1 cellular context compared by ENCODE assay signal in the genomic region with DNA sequence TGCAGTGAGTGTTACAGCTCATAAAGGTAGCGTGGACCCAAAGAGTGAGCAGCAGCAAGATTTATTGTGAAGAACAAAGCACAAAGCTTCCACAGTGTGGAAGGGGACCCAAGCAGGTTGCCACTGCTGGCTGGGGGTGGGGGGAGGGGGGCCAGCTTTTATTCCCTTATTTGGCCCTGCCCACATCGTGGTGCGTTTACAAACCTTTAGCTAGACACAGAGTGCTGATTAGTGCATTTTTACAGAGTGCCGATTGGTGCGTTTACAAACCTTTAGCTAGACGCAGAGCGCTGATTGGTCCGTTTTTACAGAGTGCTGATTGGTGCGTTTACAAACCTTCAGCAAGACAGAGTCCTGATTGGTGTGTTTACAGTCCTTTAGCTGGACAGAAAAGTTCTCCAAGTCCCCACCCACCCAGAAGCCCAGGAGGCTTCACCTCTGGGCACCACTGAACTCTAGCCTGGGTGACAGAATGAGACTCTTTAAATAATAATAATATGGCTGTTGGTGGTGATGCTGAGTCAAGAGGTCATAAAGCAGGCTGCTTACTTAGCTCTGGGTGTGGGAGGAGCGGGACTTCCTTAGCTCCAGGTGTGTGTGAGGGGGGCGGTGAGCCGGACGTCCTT.
TF ChIP-seq lines count a peak whose summit lies in the region.
"Not testable (repeated sequence)": the region's sequence is repeated elsewhere in the genome, so short reads cannot be mapped to it uniquely, and the experiment has no call there.

No MANE protein-coding gene starts in this region.

TF ChIP-seq in K562, 482 proteins besides CTCF, POLR2A, EP300 and RAD21 (continued from another document):
- TF ChIP-seq NFYB (IDR thresholded peaks at IDR 0.05; ENCODE audit: extremely low read depth, insufficient read length) (peak; percentile 88), NR4A1 (tag; IDR thresholded peaks at IDR 0.05) (peak; percentile 63; the same call in 1 of the 2 replicates), RBM25 (IDR thresholded peaks at IDR 0.05; ENCODE audit: low read depth, low read length, severe bottlenecking) (peak; percentile 77), CBFA2T3 (IDR thresholded peaks at IDR 0.05) (peak; percentile 88), ERF (CRISPR knock-in tag; IDR thresholded peaks at IDR 0.05) (peak; percentile 59; the same call in 1 of the 2 replicates), FOXK2 (conservative IDR thresholded peaks at IDR 0.05 in 1 of 2, IDR thresholded peaks at IDR 0.05 in 1 of 2; ENCODE audit: low read depth in 2 of 2) (peak; percentile 53 to 76; a peak in 3 of 4 replicates), ETV6 (CRISPR knock-in tag; IDR thresholded peaks at IDR 0.05; ENCODE audit: borderline replicate concordance) (peak; percentile 63; the same call in 1 of the 2 replicates), ARNT (IDR thresholded peaks at IDR 0.05) (peak in 1 of 2 experiments; percentile 56; a peak in 2 of 4 replicates), C11orf30 (IDR thresholded peaks at IDR 0.05; ENCODE audit: low read depth) (peak; percentile 92), ZNF232 (CRISPR knock-in tag; IDR thresholded peaks at IDR 0.05) (0 out of 2 replicates have a peak, but pooled peaks have one; percentile 12), ATF4 (CRISPR knock-in tag; IDR thresholded peaks at IDR 0.05) (peak; percentile 42; the same call in 1 of the 2 replicates), TBL1XR1 (IDR thresholded peaks at IDR 0.05; ENCODE audit: low read length in 2 of 2) (peak in 1 of 2 experiments; percentile 38; a peak in 1 of 4 replicates), NR2C2 (tag; IDR thresholded peaks at IDR 0.05) (peak; percentile 58; the same call in 1 of the 2 replicates), CBFA2T2 (conservative IDR thresholded peaks at IDR 0.05) (peak; percentile 82), CTBP1 (IDR thresholded peaks at IDR 0.05; ENCODE audit: borderline replicate concordance) (0 out of 2 replicates have a peak, but pooled peaks have one; percentile 12), MIER1 (IDR thresholded peaks at IDR 0.05; ENCODE audit: low read depth) (peak; percentile 23; the same call in 1 of the 2 replicates), SRF (CRISPR knock-in tag; IDR thresholded peaks at IDR 0.05) (peak in 1 of 2 experiments; percentile 89; a peak in 2 of 4 replicates), CREB1 (IDR thresholded peaks at IDR 0.05) (peak; percentile 31; the same call in 1 of the 2 replicates), ZNF316 (IDR thresholded peaks at IDR 0.05) (peak; percentile 97), MAFG (tag; conservative IDR thresholded peaks at IDR 0.05) (peak; percentile 79), YY1 (IDR thresholded peaks at IDR 0.05; ENCODE audit: borderline replicate concordance in 1 of 3, control insufficient read depth in 1 of 3, extremely low read depth in 1 of 3, insufficient read depth in 3 of 3, insufficient read length in 1 of 3, insufficient replicate concordance in 2 of 3, low read depth in 1 of 3, low read length in 2 of 3) (peak in 1 of 3 experiments; percentile 53), NFIC (IDR thresholded peaks at IDR 0.05) (peak; percentile 42), EGR1 (conservative IDR thresholded peaks at IDR 0.05) (peak; percentile 81), CBX3 (IDR thresholded peaks at IDR 0.05; ENCODE audit: borderline replicate concordance in 1 of 2, low read length in 2 of 2) (peak in 1 of 2 experiments; percentile 59; a peak in 1 of 3 replicates)
- not testable (repeated sequence) for TF ChIP-seq NR4A1 (CRISPR knock-in tag; IDR thresholded peaks at IDR 0.05); ETV6 (IDR thresholded peaks at IDR 0.05; ENCODE audit: borderline replicate concordance in 1 of 2, low read depth in 2 of 2, low read length in 1 of 2); NR2C2 (CRISPR knock-in tag; IDR thresholded peaks at IDR 0.05); CREB1 (CRISPR knock-in tag; IDR thresholded peaks at IDR 0.05)
- TF ChIP-seq, protein P1, sequence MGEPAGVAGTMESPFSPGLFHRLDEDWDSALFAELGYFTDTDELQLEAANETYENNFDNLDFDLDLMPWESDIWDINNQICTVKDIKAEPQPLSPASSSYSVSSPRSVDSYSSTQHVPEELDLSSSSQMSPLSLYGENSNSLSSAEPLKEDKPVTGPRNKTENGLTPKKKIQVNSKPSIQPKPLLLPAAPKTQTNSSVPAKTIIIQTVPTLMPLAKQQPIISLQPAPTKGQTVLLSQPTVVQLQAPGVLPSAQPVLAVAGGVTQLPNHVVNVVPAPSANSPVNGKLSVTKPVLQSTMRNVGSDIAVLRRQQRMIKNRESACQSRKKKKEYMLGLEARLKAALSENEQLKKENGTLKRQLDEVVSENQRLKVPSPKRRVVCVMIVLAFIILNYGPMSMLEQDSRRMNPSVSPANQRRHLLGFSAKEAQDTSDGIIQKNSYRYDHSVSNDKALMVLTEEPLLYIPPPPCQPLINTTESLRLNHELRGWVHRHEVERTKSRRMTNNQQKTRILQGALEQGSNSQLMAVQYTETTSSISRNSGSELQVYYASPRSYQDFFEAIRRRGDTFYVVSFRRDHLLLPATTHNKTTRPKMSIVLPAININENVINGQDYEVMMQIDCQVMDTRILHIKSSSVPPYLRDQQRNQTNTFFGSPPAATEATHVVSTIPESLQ (CRISPR knock-in tag; IDR thresholded peaks at IDR 0.05) = 0 out of 2 replicates have a peak, but pooled peaks have one; percentile 12
- TF ChIP-seq, protein P2, sequence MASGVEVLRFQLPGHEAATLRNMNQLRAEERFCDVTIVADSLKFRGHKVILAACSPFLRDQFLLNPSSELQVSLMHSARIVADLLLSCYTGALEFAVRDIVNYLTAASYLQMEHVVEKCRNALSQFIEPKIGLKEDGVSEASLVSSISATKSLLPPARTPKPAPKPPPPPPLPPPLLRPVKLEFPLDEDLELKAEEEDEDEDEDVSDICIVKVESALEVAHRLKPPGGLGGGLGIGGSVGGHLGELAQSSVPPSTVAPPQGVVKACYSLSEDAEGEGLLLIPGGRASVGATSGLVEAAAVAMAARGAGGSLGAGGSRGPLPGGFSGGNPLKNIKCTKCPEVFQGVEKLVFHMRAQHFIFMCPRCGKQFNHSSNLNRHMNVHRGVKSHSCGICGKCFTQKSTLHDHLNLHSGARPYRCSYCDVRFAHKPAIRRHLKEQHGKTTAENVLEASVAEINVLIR (CRISPR knock-in tag; IDR thresholded peaks at IDR 0.05) = 0 out of 2 replicates have a peak, but pooled peaks have one; percentile 22
- TF ChIP-seq, protein P3, sequence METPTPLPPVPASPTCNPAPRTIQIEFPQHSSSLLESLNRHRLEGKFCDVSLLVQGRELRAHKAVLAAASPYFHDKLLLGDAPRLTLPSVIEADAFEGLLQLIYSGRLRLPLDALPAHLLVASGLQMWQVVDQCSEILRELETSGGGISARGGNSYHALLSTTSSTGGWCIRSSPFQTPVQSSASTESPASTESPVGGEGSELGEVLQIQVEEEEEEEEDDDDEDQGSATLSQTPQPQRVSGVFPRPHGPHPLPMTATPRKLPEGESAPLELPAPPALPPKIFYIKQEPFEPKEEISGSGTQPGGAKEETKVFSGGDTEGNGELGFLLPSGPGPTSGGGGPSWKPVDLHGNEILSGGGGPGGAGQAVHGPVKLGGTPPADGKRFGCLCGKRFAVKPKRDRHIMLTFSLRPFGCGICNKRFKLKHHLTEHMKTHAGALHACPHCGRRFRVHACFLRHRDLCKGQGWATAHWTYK (CRISPR knock-in tag; IDR thresholded peaks at IDR 0.05) = peak; percentile 37; the same call in 1 of the 2 replicates
- TF ChIP-seq, protein P4, sequence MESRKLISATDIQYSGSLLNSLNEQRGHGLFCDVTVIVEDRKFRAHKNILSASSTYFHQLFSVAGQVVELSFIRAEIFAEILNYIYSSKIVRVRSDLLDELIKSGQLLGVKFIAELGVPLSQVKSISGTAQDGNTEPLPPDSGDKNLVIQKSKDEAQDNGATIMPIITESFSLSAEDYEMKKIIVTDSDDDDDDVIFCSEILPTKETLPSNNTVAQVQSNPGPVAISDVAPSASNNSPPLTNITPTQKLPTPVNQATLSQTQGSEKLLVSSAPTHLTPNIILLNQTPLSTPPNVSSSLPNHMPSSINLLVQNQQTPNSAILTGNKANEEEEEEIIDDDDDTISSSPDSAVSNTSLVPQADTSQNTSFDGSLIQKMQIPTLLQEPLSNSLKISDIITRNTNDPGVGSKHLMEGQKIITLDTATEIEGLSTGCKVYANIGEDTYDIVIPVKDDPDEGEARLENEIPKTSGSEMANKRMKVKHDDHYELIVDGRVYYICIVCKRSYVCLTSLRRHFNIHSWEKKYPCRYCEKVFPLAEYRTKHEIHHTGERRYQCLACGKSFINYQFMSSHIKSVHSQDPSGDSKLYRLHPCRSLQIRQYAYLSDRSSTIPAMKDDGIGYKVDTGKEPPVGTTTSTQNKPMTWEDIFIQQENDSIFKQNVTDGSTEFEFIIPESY (CRISPR knock-in tag; IDR thresholded peaks at IDR 0.05) = peak; percentile 67
